1 cellular context compared by ENCODE assay signal in the genomic region with DNA sequence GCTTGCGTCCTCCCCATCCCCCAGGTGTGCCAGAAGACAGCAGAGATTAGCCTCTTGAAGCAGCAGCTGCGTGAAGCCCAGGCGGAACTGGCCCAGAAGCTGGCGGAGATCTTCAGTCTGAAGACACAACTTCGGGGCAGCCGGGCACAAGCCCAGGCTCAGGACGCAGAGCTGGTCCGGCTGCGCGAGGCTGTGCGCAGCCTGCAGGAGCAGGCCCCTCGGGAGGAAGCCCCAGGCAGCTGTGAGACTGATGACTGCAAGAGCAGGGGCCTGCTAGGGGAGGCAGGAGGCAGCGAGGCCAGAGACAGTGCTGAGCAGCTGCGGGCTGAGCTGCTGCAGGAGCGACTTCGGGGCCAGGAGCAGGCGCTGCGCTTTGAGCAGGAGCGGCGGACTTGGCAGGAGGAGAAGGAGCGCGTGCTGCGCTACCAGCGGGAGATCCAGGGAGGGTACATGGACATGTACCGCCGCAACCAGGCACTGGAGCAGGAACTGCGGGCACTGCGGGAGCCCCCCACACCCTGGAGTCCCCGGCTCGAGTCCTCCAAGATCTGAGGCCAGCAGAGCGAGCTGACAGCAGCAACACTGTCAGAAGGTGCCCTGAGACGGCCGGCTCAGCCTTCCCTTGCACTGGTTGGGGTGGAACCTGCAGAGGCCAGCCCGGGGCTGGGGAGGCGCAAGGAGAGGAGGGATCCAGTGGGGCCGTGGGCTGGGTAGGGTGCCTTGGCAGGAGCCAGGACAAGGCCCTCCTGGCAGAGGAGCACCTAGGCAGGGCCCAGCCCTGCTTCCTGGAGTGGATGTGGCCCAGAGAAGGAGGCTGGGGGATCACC.
TF ChIP-seq lines count a peak whose summit lies in the region.

No MANE protein-coding gene starts in this region.

TF ChIP-seq in H1, 55 proteins besides CTCF, POLR2A, EP300 and RAD21:
- no peak for TF ChIP-seq RNF2 (IDR thresholded peaks at IDR 0.05; ENCODE audit: borderline replicate concordance, low read depth, low read length, missing control alignments, poor library complexity, severe bottlenecking)
TF ChIP-seq in H1: peak in this region for 0.
